In genomic region chr18:78972930-78973331, GRCh38 we compare ENCODE assay signal across 19 cellular contexts. TPM values are rescaled to one million over a fixed set of nuclear protein-coding genes. Genes with fewer than 3 reads are reported as not detected.
A peak's percentile ranks its signal among the peaks of the same experiment; 100 is the strongest.
DNase-seq lines count a peak whose midpoint lies in the region; ATAC-seq lines count a peak whose summit lies in the region.
"Had no signal": no experiment of that assay in that cellular context is flagged by ENCODE, and none has a peak within 500 bp of the region (broad histone marks: within the 10 kb centered on the region; RNA-seq: fewer than 3 reads in every experiment).

No MANE protein-coding gene starts in this region.

- DNase-seq in activated T-cell treated with anti-CD3 and anti-CD28 coated beads, Interleukin-2, amount 50 U/mL, for 72 hours: no peak
- DNase-seq in activated T-cell treated with anti-CD3 and anti-CD28 coated beads for 4 hours (no peak), DMS79 (lab: John Stamatoyannopoulos, UW) (no peak)
- DNase-seq in naive thymus-derived CD8-positive, alpha-beta T cell: peak in 1 of 10 donors; percentile 13
- DNase-seq in stimulated activated naive B cell treated with anti-CD40 and anti-IgM and Interleukin-4, amounts not matched to agents 10 μg/mL and 1 μg/mL and 100 μg/mL, for 72 hours: no peak
- DNase-seq: activated CD4-positive, alpha-beta T cell treated with anti-CD3 and anti-CD28 coated beads for 48 hours; activated T-cell treated with anti-CD3 and anti-CD28 coated beads, Interleukin-2, amount 50 U/mL, for 4 hours; NCI-H1436; NCI-H2171 treated with DMSO at 0.1 percent for 48 hours; NCI-H748 treated with DMSO at 0.1 percent for 48 hours; stimulated activated CD4-positive, alpha-beta T cell treated with anti-CD3 and anti-CD28 coated beads, Interleukin-4, amount 100 ng/mL, for 4 hours had no signal

- no peaks in the 10 kb centered on the region for H3K9me3 Mint-ChIP-seq in activated T-cell treated with anti-CD3 and anti-CD28 coated beads, Interleukin-2, amount 50 U/mL, for 72 hours
- no peaks in the 10 kb centered on the region for H3K9me3 Mint-ChIP-seq in activated T-helper 17 cell treated with anti-CD3 and anti-CD28 coated beads, Interleukin-2, amount 50 U/mL, for 72 hours
- H3K9me3 Mint-ChIP-seq in naive thymus-derived CD8-positive, alpha-beta T cell: no peaks in the 10 kb centered on the region
- no peaks in the 10 kb centered on the region for H3K9me3 Mint-ChIP-seq in stimulated activated naive B cell treated with anti-CD40 and anti-IgM and Interleukin-4, amounts not matched to agents 10 μg/mL and 1 μg/mL and 100 μg/mL, for 72 hours
- H3K9me3 Mint-ChIP-seq: activated T-cell treated with anti-CD3 and anti-CD28 coated beads, Interleukin-2, amount 50 U/mL, for 4 hours had no signal

- peaks cover 2% of the 10 kb centered on the region in 2 donors for H3K36me3 Mint-ChIP-seq in activated T-cell treated with anti-CD3 and anti-CD28 coated beads, Interleukin-2, amount 50 U/mL, for 72 hours (ENCODE audit: insufficient read depth in 2 of 2)
- H3K36me3 Mint-ChIP-seq in activated T-helper 17 cell treated with anti-CD3 and anti-CD28 coated beads, Interleukin-2, amount 50 U/mL, for 72 hours (ENCODE audit: low read depth): peaks cover 10% of the 10 kb centered on the region
- H3K36me3 Mint-ChIP-seq in naive thymus-derived CD8-positive, alpha-beta T cell: peaks cover 0 to 3% (median 0%) of the 10 kb centered on the region in 3 donors
- peaks cover 0 to 8% of the 10 kb centered on the region in 2 donors for H3K36me3 Mint-ChIP-seq in stimulated activated naive B cell treated with anti-CD40 and anti-IgM and Interleukin-4, amounts not matched to agents 10 μg/mL and 1 μg/mL and 100 μg/mL, for 72 hours

- H3K4me1 Mint-ChIP-seq in activated T-cell treated with anti-CD3 and anti-CD28 coated beads, Interleukin-2, amount 50 U/mL, for 72 hours (ENCODE audit: low read depth): peaks cover 11% of the 10 kb centered on the region
- H3K4me1 Mint-ChIP-seq in activated T-helper 17 cell treated with anti-CD3 and anti-CD28 coated beads, Interleukin-2, amount 50 U/mL, for 72 hours: peaks cover 6% of the 10 kb centered on the region
- peaks cover 11 to 21% (median 13%) of the 10 kb centered on the region in 4 donors for H3K4me1 Mint-ChIP-seq in naive thymus-derived CD8-positive, alpha-beta T cell
- peaks cover 6 to 16% of the 10 kb centered on the region in 2 donors for H3K4me1 Mint-ChIP-seq in stimulated activated naive B cell treated with anti-CD40 and anti-IgM and Interleukin-4, amounts not matched to agents 10 μg/mL and 1 μg/mL and 100 μg/mL, for 72 hours

- peak overlapping the region; percentile 47 to 57 for H3K4me3 Mint-ChIP-seq in activated T-cell treated with anti-CD3 and anti-CD28 coated beads, Interleukin-2, amount 50 U/mL, for 72 hours
- peak overlapping the region; percentile 39 for H3K4me3 Mint-ChIP-seq in activated T-helper 17 cell treated with anti-CD3 and anti-CD28 coated beads, Interleukin-2, amount 50 U/mL, for 72 hours
- peak overlapping the region; percentile 19 to 60 (median 42) for H3K4me3 Mint-ChIP-seq in naive thymus-derived CD8-positive, alpha-beta T cell
- peak overlapping the region; percentile 32 to 50 for H3K4me3 Mint-ChIP-seq in stimulated activated naive B cell treated with anti-CD40 and anti-IgM and Interleukin-4, amounts not matched to agents 10 μg/mL and 1 μg/mL and 100 μg/mL, for 72 hours
- H3K4me3 Mint-ChIP-seq: activated T-cell treated with anti-CD3 and anti-CD28 coated beads, Interleukin-2, amount 50 U/mL, for 4 hours had no signal

- peaks cover 83% of the 10 kb centered on the region for H3K27me3 Mint-ChIP-seq in activated T-cell treated with anti-CD3 and anti-CD28 coated beads, Interleukin-2, amount 50 U/mL, for 72 hours (ENCODE audit: low read depth)
- peaks cover 69% of the 10 kb centered on the region for H3K27me3 Mint-ChIP-seq in activated T-helper 17 cell treated with anti-CD3 and anti-CD28 coated beads, Interleukin-2, amount 50 U/mL, for 72 hours
- peaks cover 43 to 86% (median 66%) of the 10 kb centered on the region in 5 donors for H3K27me3 Mint-ChIP-seq in naive thymus-derived CD8-positive, alpha-beta T cell
- peaks cover 64 to 84% of the 10 kb centered on the region in 2 donors for H3K27me3 Mint-ChIP-seq in stimulated activated naive B cell treated with anti-CD40 and anti-IgM and Interleukin-4, amounts not matched to agents 10 μg/mL and 1 μg/mL and 100 μg/mL, for 72 hours

- POLR2A ChIA-PET in naive thymus-derived CD8-positive, alpha-beta T cell (lab: Charles Lee): no interaction called here

- H3K27ac Mint-ChIP-seq in activated T-cell treated with anti-CD3 and anti-CD28 coated beads, Interleukin-2, amount 50 U/mL, for 72 hours: no peak overlapping the region
- H3K27ac Mint-ChIP-seq in activated T-helper 17 cell treated with anti-CD3 and anti-CD28 coated beads, Interleukin-2, amount 50 U/mL, for 72 hours: no peak overlapping the region
- H3K27ac Mint-ChIP-seq in naive thymus-derived CD8-positive, alpha-beta T cell: no peak overlapping the region
- H3K27ac Mint-ChIP-seq in stimulated activated naive B cell treated with anti-CD40 and anti-IgM and Interleukin-4, amounts not matched to agents 10 μg/mL and 1 μg/mL and 100 μg/mL, for 72 hours: peak overlapping the region; percentile 84

- ATAC-seq in activated T-cell treated with anti-CD3 and anti-CD28 coated beads, Interleukin-2, amount 50 U/mL, for 72 hours (replicated peaks in 1 of 2): no peak
- ATAC-seq in activated T-helper 17 cell treated with anti-CD3 and anti-CD28 coated beads, Interleukin-2, amount 50 U/mL, for 72 hours (replicated peaks): no peak
- ATAC-seq in naive thymus-derived CD8-positive, alpha-beta T cell: no peak
- ATAC-seq in stimulated activated naive B cell treated with anti-CD40 and anti-IgM and Interleukin-4, amounts not matched to agents 10 μg/mL and 1 μg/mL and 100 μg/mL, for 72 hours (replicated peaks): no peak
- ATAC-seq in GM18502 (IDR thresholded peaks at IDR 0.05; ENCODE audit: poor library complexity, unreplicated experiment) (no peak), HG02884 (IDR thresholded peaks at IDR 0.05; ENCODE audit: unreplicated experiment) (no peak)
- ATAC-seq: HCT116 had no signal

RNA-seq across cellular contexts. Expression of gene SALL3, which starts 6.7 kb away (rescaled TPM):
- not detected for total RNA-seq in activated T-cell treated with anti-CD3 and anti-CD28 coated beads, Interleukin-2, amount 50 U/mL, for 72 hours
- not detected for total RNA-seq in activated T-helper 17 cell treated with anti-CD3 and anti-CD28 coated beads, Interleukin-2, amount 50 U/mL, for 72 hours
- total RNA-seq in naive thymus-derived CD8-positive, alpha-beta T cell: not detected
- not detected for polyA plus RNA-seq in naive thymus-derived CD8-positive, alpha-beta T cell
- total RNA-seq: activated T-cell treated with anti-CD3 and anti-CD28 coated beads, Interleukin-2, amount 50 U/mL, for 4 hours; HT-29; mesenteric fat pad; Peyer's patch; skeletal muscle tissue had no signal
